ENCODE assay signal across 1 cellular context in the genomic region with DNA sequence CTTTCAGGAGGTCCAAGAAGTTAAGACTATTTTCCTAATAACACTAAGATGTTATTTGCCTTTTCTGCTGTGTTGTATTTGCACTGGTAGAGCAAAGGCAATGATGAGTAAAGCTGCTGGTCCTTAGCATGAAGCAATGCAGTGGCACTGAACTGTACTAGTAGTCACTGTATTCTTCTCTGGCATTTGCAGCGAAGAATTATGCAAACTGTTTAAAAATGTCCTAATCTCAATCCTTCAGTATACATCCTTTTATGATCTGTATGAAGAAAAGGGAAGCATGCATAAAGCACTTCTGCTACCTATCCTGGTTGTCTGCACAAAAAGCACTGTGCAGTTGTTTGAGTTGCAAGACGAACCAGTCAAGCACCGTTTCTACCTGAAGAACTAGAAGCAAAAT.
TF ChIP-seq lines count a peak whose summit lies in the region.

No MANE protein-coding gene starts in this region.

TF ChIP-seq in GM12878, 131 proteins besides CTCF, POLR2A, EP300 and RAD21:
- TF ChIP-seq, protein P1, sequence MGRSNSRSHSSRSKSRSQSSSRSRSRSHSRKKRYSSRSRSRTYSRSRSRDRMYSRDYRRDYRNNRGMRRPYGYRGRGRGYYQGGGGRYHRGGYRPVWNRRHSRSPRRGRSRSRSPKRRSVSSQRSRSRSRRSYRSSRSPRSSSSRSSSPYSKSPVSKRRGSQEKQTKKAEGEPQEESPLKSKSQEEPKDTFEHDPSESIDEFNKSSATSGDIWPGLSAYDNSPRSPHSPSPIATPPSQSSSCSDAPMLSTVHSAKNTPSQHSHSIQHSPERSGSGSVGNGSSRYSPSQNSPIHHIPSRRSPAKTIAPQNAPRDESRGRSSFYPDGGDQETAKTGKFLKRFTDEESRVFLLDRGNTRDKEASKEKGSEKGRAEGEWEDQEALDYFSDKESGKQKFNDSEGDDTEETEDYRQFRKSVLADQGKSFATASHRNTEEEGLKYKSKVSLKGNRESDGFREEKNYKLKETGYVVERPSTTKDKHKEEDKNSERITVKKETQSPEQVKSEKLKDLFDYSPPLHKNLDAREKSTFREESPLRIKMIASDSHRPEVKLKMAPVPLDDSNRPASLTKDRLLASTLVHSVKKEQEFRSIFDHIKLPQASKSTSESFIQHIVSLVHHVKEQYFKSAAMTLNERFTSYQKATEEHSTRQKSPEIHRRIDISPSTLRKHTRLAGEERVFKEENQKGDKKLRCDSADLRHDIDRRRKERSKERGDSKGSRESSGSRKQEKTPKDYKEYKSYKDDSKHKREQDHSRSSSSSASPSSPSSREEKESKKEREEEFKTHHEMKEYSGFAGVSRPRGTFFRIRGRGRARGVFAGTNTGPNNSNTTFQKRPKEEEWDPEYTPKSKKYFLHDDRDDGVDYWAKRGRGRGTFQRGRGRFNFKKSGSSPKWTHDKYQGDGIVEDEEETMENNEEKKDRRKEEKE (IDR thresholded peaks at IDR 0.05), result no peak
- TF ChIP-seq MEF2A (IDR thresholded peaks at IDR 0.05; ENCODE audit: insufficient read depth, low read depth, low read length), result no peak
- TF ChIP-seq, protein P2, sequence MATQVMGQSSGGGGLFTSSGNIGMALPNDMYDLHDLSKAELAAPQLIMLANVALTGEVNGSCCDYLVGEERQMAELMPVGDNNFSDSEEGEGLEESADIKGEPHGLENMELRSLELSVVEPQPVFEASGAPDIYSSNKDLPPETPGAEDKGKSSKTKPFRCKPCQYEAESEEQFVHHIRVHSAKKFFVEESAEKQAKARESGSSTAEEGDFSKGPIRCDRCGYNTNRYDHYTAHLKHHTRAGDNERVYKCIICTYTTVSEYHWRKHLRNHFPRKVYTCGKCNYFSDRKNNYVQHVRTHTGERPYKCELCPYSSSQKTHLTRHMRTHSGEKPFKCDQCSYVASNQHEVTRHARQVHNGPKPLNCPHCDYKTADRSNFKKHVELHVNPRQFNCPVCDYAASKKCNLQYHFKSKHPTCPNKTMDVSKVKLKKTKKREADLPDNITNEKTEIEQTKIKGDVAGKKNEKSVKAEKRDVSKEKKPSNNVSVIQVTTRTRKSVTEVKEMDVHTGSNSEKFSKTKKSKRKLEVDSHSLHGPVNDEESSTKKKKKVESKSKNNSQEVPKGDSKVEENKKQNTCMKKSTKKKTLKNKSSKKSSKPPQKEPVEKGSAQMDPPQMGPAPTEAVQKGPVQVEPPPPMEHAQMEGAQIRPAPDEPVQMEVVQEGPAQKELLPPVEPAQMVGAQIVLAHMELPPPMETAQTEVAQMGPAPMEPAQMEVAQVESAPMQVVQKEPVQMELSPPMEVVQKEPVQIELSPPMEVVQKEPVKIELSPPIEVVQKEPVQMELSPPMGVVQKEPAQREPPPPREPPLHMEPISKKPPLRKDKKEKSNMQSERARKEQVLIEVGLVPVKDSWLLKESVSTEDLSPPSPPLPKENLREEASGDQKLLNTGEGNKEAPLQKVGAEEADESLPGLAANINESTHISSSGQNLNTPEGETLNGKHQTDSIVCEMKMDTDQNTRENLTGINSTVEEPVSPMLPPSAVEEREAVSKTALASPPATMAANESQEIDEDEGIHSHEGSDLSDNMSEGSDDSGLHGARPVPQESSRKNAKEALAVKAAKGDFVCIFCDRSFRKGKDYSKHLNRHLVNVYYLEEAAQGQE (IDR thresholded peaks at IDR 0.05; ENCODE audit: low read depth, low read length), result no peak
- no peak for TF ChIP-seq POLR2AphosphoS5 (IDR thresholded peaks at IDR 0.05; ENCODE audit: low read length)
- no peak for TF ChIP-seq YY1 (IDR thresholded peaks at IDR 0.05; ENCODE audit: low read depth, low read length)
- TF ChIP-seq STAT3 (IDR thresholded peaks at IDR 0.05; ENCODE audit: low read depth, low read length), result no peak
- TF ChIP-seq YBX1 (IDR thresholded peaks at IDR 0.05), result no peak
